10 cellular contexts compared by ENCODE assay signal in genomic region chr19:39499082-39499642, GRCh38. TPM values are rescaled to one million over a fixed set of nuclear protein-coding genes. Genes with fewer than 3 reads are reported as not detected.
DNase-seq lines count a peak whose midpoint lies in the region; ATAC-seq and TF ChIP-seq lines count a peak whose summit lies in the region.
"Had no signal": no experiment of that assay in that cellular context is flagged by ENCODE, and none has a peak within 500 bp of the region (broad histone marks: within the 10 kb centered on the region; RNA-seq: fewer than 3 reads in every experiment).

No MANE protein-coding gene starts in this region.

- 0 to 5% methylated on average over 4 to 11 of the region's 46 CpGs for WGBS in esophagus squamous epithelium, 2 donors

- no peak overlapping the region for H3K27ac Mint-ChIP-seq in type B pancreatic cell

- peak; percentile 41 for DNase-seq in stimulated activated CD4-positive, alpha-beta T cell treated with anti-CD3 and anti-CD28 coated beads, Interleukin-15, amount 100 ng/mL, for 24 hours
- DNase-seq in stimulated activated CD4-positive, alpha-beta T cell treated with anti-CD3 and anti-CD28 coated beads, Interleukin-1b, Interleukin-23, amount 100 ng/mL, for 48 hours = no peak
- DNase-seq in type B pancreatic cell (ENCODE audit: extremely low spot score, unreplicated experiment) (peak; percentile 69), T-helper 9 cell (no peak), esophagus squamous epithelium (lab: John Stamatoyannopoulos, UW) (no peak), OCI-M2 (lab: John Stamatoyannopoulos, UW; ENCODE audit: unreplicated experiment) (no peak)
- DNase-seq: body of pancreas had no signal

- H3K36me3 Mint-ChIP-seq in type B pancreatic cell = peaks cover 3% of the 10 kb centered on the region

- no peaks in the 10 kb centered on the region for H3K9me3 Mint-ChIP-seq in type B pancreatic cell

- peak overlapping the region; percentile 23 for H3K4me3 Mint-ChIP-seq in type B pancreatic cell

- H3K4me1 ChIP-seq in iPS-15b (ENCODE audit: control insufficient read depth, insufficient read depth, low read length) = peaks cover 3% of the 10 kb centered on the region
- H3K4me1 ChIP-seq in esophagus squamous epithelium = peaks cover 15 to 29% (median 17%) of the 10 kb centered on the region in 3 donors

- peaks cover 58% of the 10 kb centered on the region for H3K27me3 ChIP-seq in iPS-15b (ENCODE audit: control insufficient read depth, insufficient read depth, low read length)
- H3K27me3 ChIP-seq in esophagus squamous epithelium = peaks cover 5 to 88% (median 26%) of the 10 kb centered on the region in 4 donors

- TF ChIP-seq CTCF in type B pancreatic cell (conservative IDR thresholded peaks at IDR 0.05) = no peak
- TF ChIP-seq CTCF in esophagus squamous epithelium (IDR thresholded peaks at IDR 0.05) = no peak

- H3K4me3 ChIP-seq in iPS-15b (ENCODE audit: low read depth, low read length) (peak overlapping the region; percentile 49), esophagus squamous epithelium (peak overlapping the region in 1 of 4 donors; percentile 44)
- H3K4me3 ChIP-seq: body of pancreas had no signal

- no peak for TF ChIP-seq POLR2A in esophagus squamous epithelium (IDR thresholded peaks at IDR 0.05)

- no peaks in the 10 kb centered on the region for H3K36me3 ChIP-seq in iPS-15b (ENCODE audit: control insufficient read depth, insufficient read depth, low read length)
- H3K36me3 ChIP-seq in esophagus squamous epithelium = no peaks in the 10 kb centered on the region

- intact Hi-C loops in esophagus squamous epithelium (cut with DNase I) = no loop called here

- H3K27ac ChIP-seq in esophagus squamous epithelium = no peak overlapping the region
- H3K27ac ChIP-seq: body of pancreas had no signal

- no peak overlapping the region for H3K9ac ChIP-seq in iPS-15b (ENCODE audit: low read depth, low read length)

- peak; percentile 23; the same call in 2 of the 3 replicates for ATAC-seq in SK-N-SH treated with all-trans-retinoic acid at 6 μM for 48 hours
- ATAC-seq: body of pancreas had no signal

- peaks cover 9% of the 10 kb centered on the region for H3K4me1 Mint-ChIP-seq in type B pancreatic cell (ENCODE audit: unreplicated experiment)

- peaks cover 67% of the 10 kb centered on the region for H3K27me3 Mint-ChIP-seq in type B pancreatic cell

- H3K9me3 ChIP-seq in iPS-15b (ENCODE audit: control insufficient read depth, insufficient read depth, low read length) (no peaks in the 10 kb centered on the region), esophagus squamous epithelium (peaks cover 0 to 6% (median 0%) of the 10 kb centered on the region in 3 donors)
- H3K9me3 ChIP-seq: body of pancreas had no signal

TF ChIP-seq in SK-N-SH treated with all-trans-retinoic acid at 6 μM for 48 hours, 23 proteins besides CTCF, POLR2A, EP300 and RAD21:
- TF ChIP-seq ESRRG (CRISPR knock-in tag; IDR thresholded peaks at IDR 0.05) (no peak), ZFP3 (CRISPR knock-in tag; IDR thresholded peaks at IDR 0.05) (no peak), OSR1 (CRISPR knock-in tag; IDR thresholded peaks at IDR 0.05) (no peak), BACH2 (CRISPR knock-in tag; IDR thresholded peaks at IDR 0.05; ENCODE audit: borderline replicate concordance) (no peak), PPARA (CRISPR knock-in tag; IDR thresholded peaks at IDR 0.05; ENCODE audit: borderline replicate concordance) (no peak), CSDC2 (CRISPR knock-in tag; IDR thresholded peaks at IDR 0.05) (no peak), TSHZ2 (CRISPR knock-in tag; IDR thresholded peaks at IDR 0.05) (no peak), ZNF70 (CRISPR knock-in tag; IDR thresholded peaks at IDR 0.05) (no peak), ARNTL (CRISPR knock-in tag; IDR thresholded peaks at IDR 0.05; ENCODE audit: borderline replicate concordance, low read depth) (no peak), RARB (CRISPR knock-in tag; IDR thresholded peaks at IDR 0.05) (no peak), ZFP30 (CRISPR knock-in tag; IDR thresholded peaks at IDR 0.05) (no peak), ZC3H10 (CRISPR knock-in tag; IDR thresholded peaks at IDR 0.05) (no peak), PATZ1 (CRISPR knock-in tag; IDR thresholded peaks at IDR 0.05; ENCODE audit: borderline replicate concordance) (no peak), TCF4 (CRISPR knock-in tag; IDR thresholded peaks at IDR 0.05; ENCODE audit: borderline replicate concordance) (no peak)

RNA-seq across cellular contexts. Expression of gene DLL3, which starts 0.4 kb away (rescaled TPM):
- total RNA-seq in type B pancreatic cell (ENCODE audit: low replicate concordance) (0.74 and 2.7 TPM in 2 replicates), esophagus squamous epithelium (not detected)
- total RNA-seq: body of pancreas, liver had no signal

RNA-seq across cellular contexts. Expression of gene SELENOV, which starts 15.8 kb away (rescaled TPM):
- total RNA-seq in type B pancreatic cell (ENCODE audit: low replicate concordance) = 1.1 TPM in 1 of 2 replicates, not detected in the other
- not detected for total RNA-seq in esophagus squamous epithelium
- total RNA-seq: body of pancreas, liver had no signal

RNA-seq across cellular contexts. Expression of gene TIMM50, which starts 18.5 kb away (rescaled TPM):
- total RNA-seq in type B pancreatic cell (ENCODE audit: low replicate concordance) (63.6 and 82.2 TPM in 2 replicates), esophagus squamous epithelium (10 to 100 TPM; 34.0 to 63.2 (median 51.5) TPM)

RNA-seq across cellular contexts. Expression of gene EID2B, which starts 33.5 kb away (rescaled TPM):
- total RNA-seq in type B pancreatic cell (ENCODE audit: low replicate concordance) = 1.1 and 4.8 TPM in 2 replicates
- 1 to 10 TPM in 1 of 4 donors, under 1 TPM in 2, not detected in 1; 0.48 to 3.6 (median 0.79) TPM for total RNA-seq in esophagus squamous epithelium

RNA-seq across cellular contexts. Expression of gene EID2, which starts 40.8 kb away (rescaled TPM):
- total RNA-seq in type B pancreatic cell (ENCODE audit: low replicate concordance) (15.3 and 19.2 TPM in 2 replicates), esophagus squamous epithelium (10 to 100 TPM in 1 of 4 donors, 1 to 10 TPM in 3; 6.0 to 10.5 (median 9.5) TPM)

Comparison
In these comparisons a context has a peak if more than half of its experiments do, and no peak if none do; other contexts are left out.
1. DNase-seq: peak in stimulated activated CD4-positive, alpha-beta T cell treated with anti-CD3 and anti-CD28 coated beads, Interleukin-15, amount 100 ng/mL, for 24 hours (single experiment) and type B pancreatic cell (single experiment); none in stimulated activated CD4-positive, alpha-beta T cell treated with anti-CD3 and anti-CD28 coated beads, Interleukin-1b, Interleukin-23, amount 100 ng/mL, for 48 hours (single experiment), T-helper 9 cell (single experiment), esophagus squamous epithelium (single experiment) and OCI-M2 (single experiment).